Comparison of ENCODE assay signal across 8 cellular contexts in the genomic region with DNA sequence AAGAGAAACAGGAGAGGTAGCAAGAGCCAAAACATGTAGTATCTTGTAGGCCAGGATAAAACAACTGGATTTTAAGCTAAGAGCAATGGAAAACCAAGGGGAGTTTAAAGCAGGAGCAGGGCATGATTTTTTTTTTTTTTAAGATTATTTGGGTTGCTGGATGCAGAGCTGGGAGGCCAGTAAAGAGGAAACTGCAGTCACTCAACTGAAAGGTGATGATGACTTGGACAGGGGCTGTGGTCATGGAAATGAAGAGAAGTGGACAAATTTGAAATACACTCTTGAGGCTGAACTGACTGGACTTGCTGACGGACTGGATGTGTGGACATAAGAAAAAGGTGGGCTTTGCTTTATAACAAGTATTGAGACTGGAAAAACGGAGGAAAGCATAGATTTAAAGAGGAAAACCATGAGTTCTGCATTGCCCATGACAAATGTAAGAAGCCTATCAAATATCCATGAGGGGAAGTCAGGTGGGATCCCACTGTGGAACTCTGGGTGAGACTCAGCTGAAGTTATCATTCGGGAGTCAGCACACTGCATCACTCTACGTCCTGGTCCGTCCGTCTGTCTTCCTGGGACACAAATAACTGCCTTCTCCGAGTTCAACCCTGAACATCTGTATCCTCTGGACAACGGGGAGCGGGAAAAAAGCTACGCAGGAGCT. TPM values are rescaled to one million over a fixed set of nuclear protein-coding genes. Genes with fewer than 3 reads are reported as not detected.
DNase-seq lines count a peak whose midpoint lies in the region; ATAC-seq and TF ChIP-seq lines count a peak whose summit lies in the region.

No MANE protein-coding gene starts in this region.

- peaks cover 2% of the 10 kb centered on the region for H3K27me3 Mint-ChIP-seq in neural progenitor cell (ENCODE audit: insufficient read depth, low read depth)

- H3K36me3 ChIP-seq in SK-N-MC (ENCODE audit: insufficient read depth, low read length): peaks cover 3% of the 10 kb centered on the region; the same call in 1 of the 2 replicates
- H3K36me3 ChIP-seq in esophagus squamous epithelium: peaks cover 2 to 18% (median 3%) of the 10 kb centered on the region in 3 donors
- H3K36me3 ChIP-seq in neural progenitor cell: no peaks in the 10 kb centered on the region

- H3K4me1 ChIP-seq in esophagus squamous epithelium: peaks cover 11 to 74% (median 44%) of the 10 kb centered on the region in 3 donors
- peaks cover 14% of the 10 kb centered on the region for H3K4me1 ChIP-seq in neural progenitor cell

- H3F3A ChIP-seq in neural progenitor cell (ENCODE audit: low read depth): no peaks in the 10 kb centered on the region

- WGBS in esophagus squamous epithelium, 2 donors: 3 to 7% methylated on average over 4 to 6 of the region's 10 CpGs

- peaks cover 3% of the 10 kb centered on the region for H3K36me3 Mint-ChIP-seq in neural progenitor cell

- no peaks in the 10 kb centered on the region for H3K9me3 Mint-ChIP-seq in neural progenitor cell

- intact Hi-C loops in esophagus squamous epithelium (cut with DNase I): loop anchor here (10.0 kb wide), 1 partner anchor 283 kb away; no protein-coding TSS in a partner anchor

- ATAC-seq in GM18868 (IDR thresholded peaks at IDR 0.05; ENCODE audit: unreplicated experiment): peak; percentile 1
- peak; percentile 2 for ATAC-seq in HG02870 (IDR thresholded peaks at IDR 0.05; ENCODE audit: unreplicated experiment)
- no peak for ATAC-seq in HG03571 (IDR thresholded peaks at IDR 0.05; ENCODE audit: unreplicated experiment)

- H3K9me3 ChIP-seq in SK-N-MC (ENCODE audit: low read depth, low read length) (no peaks in the 10 kb centered on the region), esophagus squamous epithelium (no peaks in the 10 kb centered on the region), neural progenitor cell (ENCODE audit: low read depth) (no peaks in the 10 kb centered on the region)

- H2AFZ ChIP-seq in neural progenitor cell (replicated peaks): peak overlapping the region; percentile 86

- DNase-seq in SK-N-MC (ENCODE audit: low read depth, low spot score) (no peak), esophagus squamous epithelium (lab: John Stamatoyannopoulos, UW) (no peak), neural progenitor cell (ENCODE audit: low spot score) (no peak), AG08396 (ENCODE audit: low spot score) (no peak), NCI-H774 (lab: John Stamatoyannopoulos, UW) (no peak)

- no peaks in the 10 kb centered on the region for H3K27me3 ChIP-seq in esophagus squamous epithelium
- no peaks in the 10 kb centered on the region for H3K27me3 ChIP-seq in neural progenitor cell

- peaks cover 41% of the 10 kb centered on the region for H4K20me1 ChIP-seq in neural progenitor cell (ENCODE audit: low read depth)

- H3K9ac ChIP-seq in SK-N-MC (ENCODE audit: insufficient read length): peak overlapping the region; percentile 90
- peak overlapping the region; percentile 63 for H3K9ac ChIP-seq in neural progenitor cell

- peaks cover 43% of the 10 kb centered on the region for H3K4me1 Mint-ChIP-seq in neural progenitor cell

- peak overlapping the region; percentile 85 for H3K27ac Mint-ChIP-seq in neural progenitor cell

- peak overlapping the region; percentile 96 for H3K4me2 ChIP-seq in neural progenitor cell

- TF ChIP-seq CTCF in esophagus squamous epithelium (IDR thresholded peaks at IDR 0.05) (no peak), neural progenitor cell (IDR thresholded peaks at IDR 0.05) (no peak)

- peak overlapping the region; percentile 88 for H3K4me3 ChIP-seq in SK-N-MC
- peak overlapping the region; percentile 72 to 93 (median 81) for H3K4me3 ChIP-seq in esophagus squamous epithelium
- H3K4me3 ChIP-seq in neural progenitor cell: peak overlapping the region; percentile 98

- peak overlapping the region; percentile 96 for H3K4me3 Mint-ChIP-seq in neural progenitor cell

- TF ChIP-seq POLR2A in esophagus squamous epithelium (IDR thresholded peaks at IDR 0.05): no peak

- H3K27ac ChIP-seq in SK-N-MC: no peak overlapping the region
- peak overlapping the region; percentile 93 to 98 (median 97) for H3K27ac ChIP-seq in esophagus squamous epithelium
- no peak overlapping the region for H3K27ac ChIP-seq in neural progenitor cell

- peaks cover 88% of the 10 kb centered on the region for H3K79me2 ChIP-seq in neural progenitor cell (ENCODE audit: low read depth)

RNA-seq across cellular contexts. Expression of a gene that starts 0.7 kb away (rescaled TPM):
- total RNA-seq in esophagus squamous epithelium (10 to 100 TPM; 14.4 to 47.9 (median 30.0) TPM), neural progenitor cell (ENCODE audit: low replicate concordance) (33.4 and 44.1 TPM in 2 replicates)

RNA-seq across cellular contexts. Expression of a gene that starts 0.9 kb away (rescaled TPM):
- 10 to 100 TPM in 3 of 4 donors, 1 to 10 TPM in 1; 6.3 to 21.5 (median 13.7) TPM for total RNA-seq in esophagus squamous epithelium
- 20.9 and 36.2 TPM in 2 replicates for total RNA-seq in neural progenitor cell (ENCODE audit: low replicate concordance)

RNA-seq across cellular contexts. Expression of a gene that starts 52.9 kb away (rescaled TPM):
- total RNA-seq in esophagus squamous epithelium (100 to 1,000 TPM in 1 of 4 donors, 10 to 100 TPM in 3; 64.0 to 140 (median 76.3) TPM), neural progenitor cell (ENCODE audit: low replicate concordance) (19.7 and 22.0 TPM in 2 replicates)

RNA-seq across cellular contexts. Expression of a gene that starts 53.0 kb away (rescaled TPM):
- total RNA-seq in esophagus squamous epithelium: 10 to 100 TPM in 3 of 4 donors, 1 to 10 TPM in 1; 4.2 to 17.8 (median 16.3) TPM
- 7.6 and 9.2 TPM in 2 replicates for total RNA-seq in neural progenitor cell (ENCODE audit: low replicate concordance)

Comparison
In these comparisons a context has a peak if more than half of its experiments do, and no peak if none do; other contexts are left out.
1. H3K27ac ChIP-seq: peak in esophagus squamous epithelium (4 of 4); none in SK-N-MC (single experiment) and neural progenitor cell (single experiment).
2. Peak in every context shown above with its lines, with median percentiles within 50 percentile points of each other: H3K4me3 ChIP-seq.